In genomic region chr16:58494981-58495860, GRCh38 we compare ENCODE assay signal across 8 cellular contexts. TPM values are rescaled to one million over a fixed set of nuclear protein-coding genes. Genes with fewer than 3 reads are reported as not detected.
DNase-seq lines count a peak whose midpoint lies in the region; ATAC-seq and TF ChIP-seq lines count a peak whose summit lies in the region.

No MANE protein-coding gene starts in this region.

- no peaks in the 10 kb centered on the region for H3K27me3 ChIP-seq in KMS-11 (ENCODE audit: insufficient read depth, low read depth)
- no peaks in the 10 kb centered on the region for H3K27me3 ChIP-seq in Panc1 (ENCODE audit: control insufficient read depth, insufficient read depth, low read length)

- H3K27me3 Mint-ChIP-seq in osteocyte (ENCODE audit: unreplicated experiment), result no peaks in the 10 kb centered on the region

- no peaks in the 10 kb centered on the region for H3K9me3 Mint-ChIP-seq in osteocyte (ENCODE audit: unreplicated experiment)

- H3K36me3 Mint-ChIP-seq in osteocyte (ENCODE audit: unreplicated experiment), result no peaks in the 10 kb centered on the region

- intact Hi-C loops in Panc1 (cut with micrococcal nuclease; ENCODE audit: unreplicated experiment) (no loop called here), head of caudate nucleus (cut with DNase I) (loop anchor here (5.0 kb wide), 1 partner anchor 103 kb away; the partner anchor contains the start of gene GINS3)

- DNase-seq in DMS153 (lab: John Stamatoyannopoulos, UW) (peak; percentile 60), Panc1 (ENCODE audit: low read depth, low spot score) (no peak), head of caudate nucleus (peak; percentile 69 to 98 (median 91)), osteocyte (ENCODE audit: extremely low spot score, unreplicated experiment) (peak; percentile 94)
- DNase-seq in activated naive CD8-positive, alpha-beta T cell treated with anti-CD3 and anti-CD28 coated beads, Interleukin-2, amount 50 U/mL, for 16 hours (ENCODE audit: low read depth, low spot score), result peak; percentile 35

- H2AFZ ChIP-seq in KMS-11 (ENCODE audit: low read depth), result peak overlapping the region; percentile 69; the same call in 1 of the 2 replicates

- CTCF ChIA-PET in Panc1 (lab: Charles Lee), result no interaction called here

- peak overlapping the region; percentile 60 for H3K4me3 Mint-ChIP-seq in osteocyte (ENCODE audit: unreplicated experiment)

- H3K27ac Mint-ChIP-seq in osteocyte (ENCODE audit: unreplicated experiment), result peak overlapping the region; percentile 95

- H3K9ac ChIP-seq in KMS-11, result peak overlapping the region; percentile 55

- H3K4me3 ChIP-seq in KMS-11 (IDR thresholded peaks at IDR 0.05; ENCODE audit: insufficient read depth, low read depth, low read length) (no peak overlapping the region), Panc1 (ENCODE audit: low read depth in 2 of 2, low read length in 2 of 2) (no peak overlapping the region)

- H3K4me1 Mint-ChIP-seq in osteocyte (ENCODE audit: unreplicated experiment), result peaks cover 12% of the 10 kb centered on the region

- in situ Hi-C loops in Panc1 (cut with HindIII; ENCODE audit: low pct_unique_long_range_greater_than_20kb, low sequenced_read_pairs), result no loop called here

- ATAC-seq in GM21737 (IDR thresholded peaks at IDR 0.05; ENCODE audit: unreplicated experiment) (peak; percentile 75), Panc1 (peak; percentile 54), GM21528 (IDR thresholded peaks at IDR 0.05; ENCODE audit: low FRiP score, unreplicated experiment) (no peak)

- H3K27ac ChIP-seq in KMS-11, result peak overlapping the region; percentile 77
- H3K27ac ChIP-seq in Panc1 (ENCODE audit: low read length), result no peak overlapping the region

- peak overlapping the region; percentile 77 for H3K4me2 ChIP-seq in KMS-11

- POLR2A ChIA-PET in Panc1 (lab: Charles Lee), result no interaction called here

- no peaks in the 10 kb centered on the region for H3K79me2 ChIP-seq in KMS-11 (ENCODE audit: insufficient read depth, low read depth)

- TF ChIP-seq CTCF in KMS-11 (conservative IDR thresholded peaks at IDR 0.05; ENCODE audit: low read depth, low read length) (peak; percentile 66), Panc1 (IDR thresholded peaks at IDR 0.05) (peak; percentile 62; the same call in 1 of the 2 replicates), osteocyte (IDR thresholded peaks at IDR 0.05) (peak; percentile 67)

- H4K20me1 ChIP-seq in KMS-11 (ENCODE audit: insufficient read depth), result no peaks in the 10 kb centered on the region

- H3K36me3 ChIP-seq in KMS-11 (ENCODE audit: insufficient read depth), result no peaks in the 10 kb centered on the region
- H3K36me3 ChIP-seq in Panc1 (ENCODE audit: control insufficient read depth, insufficient read depth, low read length), result no peaks in the 10 kb centered on the region

- H3K9me3 ChIP-seq in Panc1 (ENCODE audit: control insufficient read depth, insufficient read depth, low read depth, low read length), result no peaks in the 10 kb centered on the region

- peaks cover 65% of the 10 kb centered on the region for H3K4me1 ChIP-seq in KMS-11 (ENCODE audit: low read depth, poor library complexity, severe bottlenecking)
- no peaks in the 10 kb centered on the region for H3K4me1 ChIP-seq in Panc1 (ENCODE audit: control insufficient read depth, insufficient read depth, low read length)

- no TSS peak for BruUV-seq in Panc1 (replicated peaks; lab: Mats Ljungman, UMichigan)

RNA-seq across cellular contexts. Expression of gene NDRG4, which starts 4.7 kb away (rescaled TPM):
- total RNA-seq in Panc1 (2021; ENCODE audit: unreplicated experiment), result 5.1 TPM
- 5.2 TPM for polyA plus RNA-seq in Panc1 (2012; ENCODE audit: insufficient read length)
- total RNA-seq in osteocyte, result 10.5 and 13.1 TPM in 2 replicates

RNA-seq across cellular contexts. Expression of gene SETD6, which starts 20.1 kb away (rescaled TPM):
- 28.3 TPM for total RNA-seq in Panc1 (2021; ENCODE audit: unreplicated experiment)
- polyA plus RNA-seq in Panc1 (2012; ENCODE audit: insufficient read length), result 21.2 TPM
- total RNA-seq in osteocyte, result 17.3 and 19.9 TPM in 2 replicates
